In the genomic region with DNA sequence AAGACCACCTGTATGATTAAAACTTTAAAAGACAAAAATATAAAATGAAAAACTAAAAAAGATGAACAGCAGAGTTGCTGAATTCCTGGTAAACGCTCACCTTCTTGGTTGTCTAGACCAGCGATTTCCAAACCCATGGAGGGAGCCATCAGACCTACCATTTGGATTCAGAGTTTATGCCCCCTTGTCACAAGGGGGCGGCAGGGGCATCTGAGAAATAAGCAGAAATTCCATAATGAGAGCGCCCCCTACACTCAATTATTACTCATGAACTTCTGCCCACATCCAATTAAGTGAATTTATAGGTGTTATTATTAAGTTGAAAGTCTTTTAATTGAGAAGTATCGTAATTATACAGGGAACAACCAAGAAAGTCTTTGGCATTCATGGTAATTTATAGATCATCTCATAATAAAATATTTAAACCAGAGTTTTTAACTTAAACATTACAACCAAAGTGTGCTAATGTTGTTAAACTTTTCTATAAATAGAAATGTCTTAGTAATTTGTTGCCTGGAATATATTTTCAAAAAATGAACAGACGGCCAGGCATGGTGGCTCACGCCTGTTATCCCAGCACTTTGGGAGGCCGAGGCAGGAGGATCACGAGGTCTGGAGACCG, we compare ENCODE assay signal across 9 cellular contexts. TPM values are rescaled to one million over a fixed set of nuclear protein-coding genes. Genes with fewer than 3 reads are reported as not detected.
A peak's percentile ranks its signal among the peaks of the same experiment; 100 is the strongest.
DNase-seq lines count a peak whose midpoint lies in the region; ATAC-seq, FAIRE-seq and TF ChIP-seq lines count a peak whose summit lies in the region.
"Had no signal": no experiment of that assay in that cellular context is flagged by ENCODE, and none has a peak within 500 bp of the region (broad histone marks: within the 10 kb centered on the region; RNA-seq: fewer than 3 reads in every experiment).

No MANE protein-coding gene starts in this region.

- H3K4me2 ChIP-seq in astrocyte (ENCODE audit: low read length) = no peak overlapping the region
- no peak overlapping the region for H3K4me2 ChIP-seq in keratinocyte (ENCODE audit: control insufficient read depth, extremely low read depth, insufficient read depth, low read depth, low read length)

- H3K27me3 Mint-ChIP-seq in astrocyte (ENCODE audit: low read depth, unreplicated experiment) = peaks cover 5% of the 10 kb centered on the region

- no peaks in the 10 kb centered on the region for H3K4me1 ChIP-seq in astrocyte (ENCODE audit: insufficient read depth, low read length)
- no peaks in the 10 kb centered on the region for H3K4me1 ChIP-seq in keratinocyte (ENCODE audit: control insufficient read depth, extremely low read depth, insufficient read depth, low read length)

- dilution Hi-C loops in keratinocyte (cut with MboI; ENCODE audit: extremely low pct_ligation_motif_present, low sequenced_read_pairs) = no loop called here

- no peaks in the 10 kb centered on the region for H3K4me1 Mint-ChIP-seq in astrocyte (ENCODE audit: low read depth, unreplicated experiment)

- H3K36me3 ChIP-seq in astrocyte (ENCODE audit: insufficient read depth, low read length) (no peaks in the 10 kb centered on the region), keratinocyte (ENCODE audit: control insufficient read depth in 2 of 2, extremely low read depth in 1 of 2, insufficient read depth in 2 of 2, low read length in 2 of 2) (no peaks in the 10 kb centered on the region)

- no peak overlapping the region for H3K4me3 Mint-ChIP-seq in astrocyte (ENCODE audit: unreplicated experiment)

- H3K9me1 ChIP-seq in keratinocyte (ENCODE audit: control insufficient read depth, extremely low read depth, insufficient read depth, low read length) = no peaks in the 10 kb centered on the region

- no peaks in the 10 kb centered on the region for H3K36me3 Mint-ChIP-seq in astrocyte (ENCODE audit: low read depth, unreplicated experiment)

- H3K27me3 ChIP-seq in astrocyte (ENCODE audit: insufficient read depth, low read length) = peaks cover 2% of the 10 kb centered on the region
- H3K27me3 ChIP-seq in keratinocyte (ENCODE audit: control insufficient read depth, extremely low read depth, insufficient read depth, low read length) = peaks cover 3% of the 10 kb centered on the region

- in situ Hi-C loops in KBM-7 (cut with MboI; ENCODE audit: low pct_unique_long_range_greater_than_20kb, low sequenced_read_pairs) = no loop called here

- peaks cover 7% of the 10 kb centered on the region for H3K9me3 Mint-ChIP-seq in astrocyte (ENCODE audit: unreplicated experiment)

- no peaks in the 10 kb centered on the region for H4K20me1 ChIP-seq in astrocyte (ENCODE audit: insufficient read depth, low read length)
- no peaks in the 10 kb centered on the region for H4K20me1 ChIP-seq in keratinocyte (ENCODE audit: control insufficient read depth, extremely low read depth, insufficient read depth, low read length)

- H3K4me3 ChIP-seq in astrocyte (ENCODE audit: insufficient read depth, low read depth, low read length) (no peak overlapping the region), keratinocyte (ENCODE audit: control insufficient read depth in 2 of 3, extremely low read depth in 1 of 3, insufficient read depth in 2 of 3, low read depth in 1 of 3, low read length in 3 of 3) (no peak overlapping the region)

- H3K27ac Mint-ChIP-seq in astrocyte (ENCODE audit: unreplicated experiment) = no peak overlapping the region

- TF ChIP-seq CTCF in astrocyte (IDR thresholded peaks at IDR 0.05; ENCODE audit: insufficient read depth, low read depth, low read length) (peak; percentile 73), keratinocyte (optimal IDR thresholded peaks at IDR 0.05 in 1 of 3, IDR thresholded peaks at IDR 0.05 in 1 of 3, conservative IDR thresholded peaks at IDR 0.05 in 1 of 3; ENCODE audit: extremely low read depth in 1 of 3, insufficient read depth in 2 of 3, low read length in 3 of 3) (peak; percentile 67 to 84 (median 83))

- ATAC-seq in HG03095 (IDR thresholded peaks at IDR 0.05; ENCODE audit: unreplicated experiment) (no peak), HG03159 (IDR thresholded peaks at IDR 0.05; ENCODE audit: unreplicated experiment) (no peak)

- H3K27ac ChIP-seq in astrocyte (ENCODE audit: low read depth, low read length) (no peak overlapping the region), keratinocyte (ENCODE audit: control insufficient read depth, insufficient read depth, low read length) (no peak overlapping the region)

- DNase-seq in DMS 273 (lab: John Stamatoyannopoulos, UW; ENCODE audit: unreplicated experiment) = peak; percentile 89
- peak; percentile 89 for DNase-seq in KBM-7
- DNase-seq in SW480 (ENCODE audit: low spot score) = peak; percentile 74
- DNase-seq in astrocyte (ENCODE audit: low read depth) = peak; percentile 51
- DNase-seq in keratinocyte (ENCODE audit: low read depth, low spot score) = peak; percentile 30
- peak; percentile 21 for DNase-seq in stimulated activated CD8-positive, alpha-beta memory T cell treated with anti-CD3 and anti-CD28 coated beads, Interleukin-7, amount 100 ng/mL, for 24 hours (ENCODE audit: low read depth)

- H2AFZ ChIP-seq in astrocyte (ENCODE audit: low read depth, low read length) (no peak overlapping the region), keratinocyte (ENCODE audit: control insufficient read depth, low read length) (no peak overlapping the region)

- peak; percentile 9 for FAIRE-seq in astrocyte (lab: Jason Lieb, UNC)
- FAIRE-seq in keratinocyte (lab: Jason Lieb, UNC) = no peak

- no peak overlapping the region for H3K9ac ChIP-seq in astrocyte (ENCODE audit: low read length)
- no peak overlapping the region for H3K9ac ChIP-seq in keratinocyte (ENCODE audit: control insufficient read depth, extremely low read depth, insufficient read depth, low read length)

- H3K9me3 ChIP-seq in astrocyte (ENCODE audit: insufficient read depth, low read depth, low read length) (no peaks in the 10 kb centered on the region), keratinocyte (ENCODE audit: control insufficient read depth, low read depth, low read length) (no peaks in the 10 kb centered on the region)

- no peaks in the 10 kb centered on the region for H3K79me2 ChIP-seq in astrocyte (ENCODE audit: insufficient read depth, low read length)
- no peaks in the 10 kb centered on the region for H3K79me2 ChIP-seq in keratinocyte (ENCODE audit: control insufficient read depth, insufficient read depth, low read length)

RNA-seq across cellular contexts. Expression of a gene that starts 35.2 kb away (rescaled TPM):
- not detected in 2 replicates for total RNA-seq in astrocyte
- not detected in 3 replicates for polyA plus RNA-seq in keratinocyte
- polyA plus RNA-seq in keratinocyte (2011; ENCODE audit: low read depth) = not detected
- polyA plus RNA-seq in keratinocyte (2011; cell fraction: cytosol; rRNA removed) = not detected in 2 replicates
- not detected in 2 replicates for polyA plus RNA-seq in keratinocyte (2011; cell fraction: nucleus; rRNA removed)
- not detected in 2 replicates for polyA plus RNA-seq in keratinocyte (2012; ENCODE audit: low replicate concordance)
- polyA minus RNA-seq in keratinocyte = not detected in 3 replicates
- polyA minus RNA-seq in keratinocyte (2011; cell fraction: cytosol; rRNA and poly(A)+ RNA removed) = not detected
- polyA minus RNA-seq in keratinocyte (2011; cell fraction: nucleus; rRNA and poly(A)+ RNA removed) = not detected in 2 replicates
- polyA plus RNA-seq: adipose tissue had no signal

Comparison
In these comparisons a context has a peak if more than half of its experiments do, and no peak if none do; other contexts are left out.
1. DNase-seq: peak in every context shown above with its lines; median percentile 89 in DMS 273; 89 in KBM-7; 74 in SW480; 51 in astrocyte; 30 in keratinocyte; 21 in stimulated activated CD8-positive, alpha-beta memory T cell treated with anti-CD3 and anti-CD28 coated beads, Interleukin-7, amount 100 ng/mL, for 24 hours.